ENCODE assay signal across 9 cellular contexts in the genomic region with DNA sequence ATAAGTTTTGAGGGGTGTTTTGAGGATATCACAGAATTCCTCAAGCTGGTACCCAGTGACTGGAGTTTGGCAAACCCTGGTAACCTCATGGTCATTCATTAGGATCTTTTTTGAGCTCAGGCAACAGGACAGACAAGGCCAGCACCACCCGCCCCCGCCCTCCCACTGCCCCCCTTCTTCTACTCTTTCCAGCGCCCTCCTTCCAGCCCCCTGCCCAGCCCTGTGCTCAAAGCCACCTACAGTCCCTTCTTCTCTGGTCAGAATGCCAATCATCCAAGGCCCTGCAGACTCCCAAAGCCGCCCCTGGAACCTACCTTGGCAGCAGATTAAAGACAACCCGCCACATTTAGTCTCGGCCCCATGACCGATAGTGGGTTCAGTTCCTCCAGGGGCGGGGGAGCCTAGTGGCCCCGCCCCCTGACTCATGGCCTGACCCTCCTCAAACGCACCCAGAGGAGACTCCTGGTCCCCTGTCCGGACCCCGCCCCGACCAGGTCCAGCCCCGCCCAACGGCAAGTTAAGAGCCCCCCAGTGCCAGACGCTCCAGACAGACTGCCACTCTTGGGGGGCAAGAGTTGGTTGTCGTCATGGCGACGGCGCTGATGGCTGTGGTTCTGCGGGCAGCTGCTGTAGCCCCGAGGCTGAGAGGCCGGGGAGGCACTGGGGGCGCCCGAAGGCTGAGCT. TPM values are rescaled to one million over a fixed set of nuclear protein-coding genes. Genes with fewer than 3 reads are reported as not detected.
A peak's percentile ranks its signal among the peaks of the same experiment; 100 is the strongest.
DNase-seq lines count a peak whose midpoint lies in the region; ATAC-seq and TF ChIP-seq lines count a peak whose summit lies in the region.
"Had no signal": no experiment of that assay in that cellular context is flagged by ENCODE, and none has a peak within 500 bp of the region (broad histone marks: within the 10 kb centered on the region; RNA-seq: fewer than 3 reads in every experiment).

NAGS (plus strand) TSS at position 546 of the 684 bp plus-strand sequence; CDS start at position 588, 42 bp downstream.

- H3K4me1 ChIP-seq in hepatocyte (ENCODE audit: insufficient read depth) (peaks cover 21% of the 10 kb centered on the region), skeletal muscle tissue (ENCODE audit: control insufficient read depth in 3 of 3, insufficient read depth in 3 of 3, low read length in 3 of 3) (peaks cover 28 to 38% (median 34%) of the 10 kb centered on the region in 3 donors)

- CTCF ChIA-PET in activated B cell treated with CpG ODN at 0.5 μM for 24 hours (lab: Charles Lee) = no interaction called here

- peaks cover 18% of the 10 kb centered on the region for H3K27me3 Mint-ChIP-seq in activated B cell treated with CpG ODN at 0.5 μM for 24 hours

- DNase-seq in NCI-H345 (lab: John Stamatoyannopoulos, UW) (peak; percentile 8), NCI-H345 treated with DMSO at 0.1 percent for 48 hours (lab: John Stamatoyannopoulos, UW; ENCODE audit: unreplicated experiment) (no peak), activated B cell treated with CpG ODN at 0.5 μM for 24 hours (peak; percentile 22), hepatocyte (ENCODE audit: low spot score) (peak; percentile 62), Ammon's horn (ENCODE audit: low spot score) (no peak), cerebellar cortex (ENCODE audit: low spot score) (no peak)

- H4K20me1 ChIP-seq in hepatocyte (ENCODE audit: insufficient read depth, poor library complexity, severe bottlenecking) = no peaks in the 10 kb centered on the region

- H3K36me3 ChIP-seq in hepatocyte (replicated peaks; ENCODE audit: insufficient read depth, low read depth) (no peaks in the 10 kb centered on the region), skeletal muscle tissue (ENCODE audit: control insufficient read depth in 3 of 3, insufficient read depth in 3 of 3, low read length in 3 of 3) (peaks cover 0 to 2% (median under 1%) of the 10 kb centered on the region in 3 donors)

- no peaks in the 10 kb centered on the region for H3K79me2 ChIP-seq in hepatocyte

- peak within 1 kb of the TSS in 2 of 3 donors; percentile 50 to 57 for H3K9ac ChIP-seq in skeletal muscle tissue (ENCODE audit: low read depth in 1 of 3, low read length in 3 of 3)

- H3K27me3 ChIP-seq in hepatocyte = peaks cover 42% of the 10 kb centered on the region
- H3K27me3 ChIP-seq in skeletal muscle tissue (ENCODE audit: control insufficient read depth in 3 of 3, insufficient read depth in 3 of 3, low read length in 3 of 3) = peaks cover 33 to 67% (median 41%) of the 10 kb centered on the region in 3 donors

- POLR2A ChIA-PET in activated B cell treated with CpG ODN at 0.5 μM for 24 hours (lab: Charles Lee) = interaction anchor here (0.6 kb wide), 2 partner anchors 59 to 563 kb away, joined by 3 to 5 read pairs; no protein-coding TSS in a partner anchor

- H3K27ac Mint-ChIP-seq in activated B cell treated with CpG ODN at 0.5 μM for 24 hours = no peak within 1 kb of the TSS

- peaks cover 24% of the 10 kb centered on the region for H3K4me1 Mint-ChIP-seq in activated B cell treated with CpG ODN at 0.5 μM for 24 hours

- intact Hi-C loops in activated B cell treated with CpG ODN at 0.5 μM for 24 hours (cut with micrococcal nuclease) = no loop called here

- peak within 1 kb of the TSS; percentile 64 for H3K4me3 Mint-ChIP-seq in activated B cell treated with CpG ODN at 0.5 μM for 24 hours

- H3K27ac ChIP-seq in hepatocyte (peak within 1 kb of the TSS; percentile 37), skeletal muscle tissue (ENCODE audit: low read depth, low read length) (no peak within 1 kb of the TSS)
- H3K27ac ChIP-seq: C4-2B had no signal

- no peak for ATAC-seq in activated B cell treated with CpG ODN at 0.5 μM for 24 hours (ENCODE audit: low read depth)
- no peak for ATAC-seq in GM18858 (IDR thresholded peaks at IDR 0.05; ENCODE audit: unreplicated experiment)

- TF ChIP-seq CTCF in activated B cell treated with CpG ODN at 0.5 μM for 24 hours (IDR thresholded peaks at IDR 0.05) (no peak), hepatocyte (IDR thresholded peaks at IDR 0.05; ENCODE audit: poor library complexity) (no peak)

- H3K4me3 ChIP-seq in hepatocyte = peak within 1 kb of the TSS; percentile 27
- H3K4me3 ChIP-seq in skeletal muscle tissue (ENCODE audit: low read length in 3 of 3) = peak within 1 kb of the TSS; percentile 23 to 63 (median 56)

- H3K9me2 ChIP-seq in hepatocyte (replicated peaks; ENCODE audit: insufficient read depth) = no peaks in the 10 kb centered on the region

- H3K36me3 Mint-ChIP-seq in activated B cell treated with CpG ODN at 0.5 μM for 24 hours (ENCODE audit: low read depth) = peaks cover 2% of the 10 kb centered on the region

- no peaks in the 10 kb centered on the region for H3K9me3 ChIP-seq in hepatocyte (ENCODE audit: low read depth)
- H3K9me3 ChIP-seq in skeletal muscle tissue (ENCODE audit: control insufficient read depth in 3 of 3, low read length in 3 of 3) = no peaks in the 10 kb centered on the region

- peak within 1 kb of the TSS; percentile 94 for H3K4me2 ChIP-seq in hepatocyte

- WGBS in hepatocyte (ENCODE audit: low lambda C conversion rate, missing lambda C conversion rate) = 13% methylated on average over 15 of the region's 25 CpGs

- H3K9me3 Mint-ChIP-seq in activated B cell treated with CpG ODN at 0.5 μM for 24 hours = no peaks in the 10 kb centered on the region

- peak within 1 kb of the TSS; percentile 6 for H2AFZ ChIP-seq in hepatocyte

RNA-seq across cellular contexts. Expression of gene NAGS, which starts in this region (rescaled TPM):
- total RNA-seq in activated B cell treated with CpG ODN at 0.5 μM for 24 hours (1.0 and 1.2 TPM in 2 replicates), hepatocyte (11.2 and 14.0 TPM in 2 replicates), skeletal muscle tissue (under 0.01 TPM)
- 8.0 and 14.4 TPM in 2 replicates for polyA plus RNA-seq in hepatocyte

Comparison
In these comparisons a context has a peak if more than half of its experiments do, and no peak if none do; other contexts are left out.
1. DNase-seq: peak in NCI-H345 (single experiment), activated B cell treated with CpG ODN at 0.5 μM for 24 hours (single experiment) and hepatocyte (single experiment); none in NCI-H345 treated with DMSO at 0.1 percent for 48 hours (single experiment), Ammon's horn (single experiment) and cerebellar cortex (single experiment).